In genomic region chr1:228842094-228842775, GRCh38 we compare ENCODE assay signal across 1 cellular context.
TF ChIP-seq lines count a peak whose summit lies in the region.

No MANE protein-coding gene starts in this region.

TF ChIP-seq in HepG2, 621 proteins besides CTCF, POLR2A, EP300 and RAD21 (continued from another document and continues in another):
- TF ChIP-seq GLMP (CRISPR knock-in tag; IDR thresholded peaks at IDR 0.05; ENCODE audit: borderline replicate concordance) (no peak), SALL1 (CRISPR knock-in tag; IDR thresholded peaks at IDR 0.05) (peak; percentile 16; the same call in 1 of the 2 replicates), GTF2F1 (IDR thresholded peaks at IDR 0.05; ENCODE audit: low read length) (no peak), KLF15 (CRISPR knock-in tag; IDR thresholded peaks at IDR 0.05; ENCODE audit: borderline replicate concordance) (no peak), ZMYM4 (CRISPR knock-in tag; IDR thresholded peaks at IDR 0.05) (no peak), TBX3 (IDR thresholded peaks at IDR 0.05; ENCODE audit: borderline replicate concordance) (no peak), CCAR2 (optimal IDR thresholded peaks at IDR 0.05; ENCODE audit: low read depth, low read length) (no peak), HNF1A (IDR thresholded peaks at IDR 0.05; ENCODE audit: low read depth) (no peak), HNF1A (CRISPR knock-in tag; IDR thresholded peaks at IDR 0.05; ENCODE audit: borderline replicate concordance) (no peak), CCDC6 (CRISPR knock-in tag; IDR thresholded peaks at IDR 0.05) (no peak), ERF (CRISPR knock-in tag; IDR thresholded peaks at IDR 0.05) (0 out of 2 replicates have a peak, but pooled peaks have one; percentile 17), ATF7 (IDR thresholded peaks at IDR 0.05) (no peak), ATF7 (CRISPR knock-in tag; IDR thresholded peaks at IDR 0.05) (0 out of 2 replicates have a peak, but pooled peaks have one; percentile 38), RELA (CRISPR knock-in tag; IDR thresholded peaks at IDR 0.05) (no peak), RNF219 (CRISPR knock-in tag; IDR thresholded peaks at IDR 0.05) (no peak), IRF2 (CRISPR knock-in tag; IDR thresholded peaks at IDR 0.05) (no peak), HMG20A (CRISPR knock-in tag; IDR thresholded peaks at IDR 0.05; ENCODE audit: borderline replicate concordance) (peak; percentile 16; the same call in 1 of the 2 replicates), HDAC1 (CRISPR knock-in tag; IDR thresholded peaks at IDR 0.05) (0 out of 2 replicates have a peak, but pooled peaks have one; percentile 14), SMAD9 (CRISPR knock-in tag; IDR thresholded peaks at IDR 0.05) (no peak), DNMT3B (CRISPR knock-in tag; conservative IDR thresholded peaks at IDR 0.05) (no peak), ZNF816 (CRISPR knock-in tag; IDR thresholded peaks at IDR 0.05; ENCODE audit: borderline replicate concordance) (no peak), ZBTB21 (CRISPR knock-in tag; IDR thresholded peaks at IDR 0.05) (peak; percentile 79), ZNF576 (CRISPR knock-in tag; IDR thresholded peaks at IDR 0.05) (no peak), KLF11 (CRISPR knock-in tag; IDR thresholded peaks at IDR 0.05) (no peak), ZNF512B (CRISPR knock-in tag; IDR thresholded peaks at IDR 0.05; ENCODE audit: borderline replicate concordance) (no peak), ZNF660 (CRISPR knock-in tag; IDR thresholded peaks at IDR 0.05; ENCODE audit: borderline replicate concordance, low read depth) (no peak), ZNF235 (CRISPR knock-in tag; IDR thresholded peaks at IDR 0.05; ENCODE audit: borderline replicate concordance) (no peak), ZNF800 (CRISPR knock-in tag; IDR thresholded peaks at IDR 0.05) (no peak), FIP1L1 (IDR thresholded peaks at IDR 0.05; ENCODE audit: borderline replicate concordance, insufficient read depth, low read depth, low read length) (no peak), MIER2 (CRISPR knock-in tag; IDR thresholded peaks at IDR 0.05) (no peak), LBX2 (CRISPR knock-in tag; IDR thresholded peaks at IDR 0.05; ENCODE audit: borderline replicate concordance) (no peak), ZFP90 (CRISPR knock-in tag; IDR thresholded peaks at IDR 0.05; ENCODE audit: borderline replicate concordance) (no peak), ZFY (CRISPR knock-in tag; IDR thresholded peaks at IDR 0.05) (no peak), SIN3B (IDR thresholded peaks at IDR 0.05; ENCODE audit: low read length) (no peak), TCF12 (IDR thresholded peaks at IDR 0.05) (no peak), TCF12 (CRISPR knock-in tag; IDR thresholded peaks at IDR 0.05) (no peak)
- TF ChIP-seq, protein P1, sequence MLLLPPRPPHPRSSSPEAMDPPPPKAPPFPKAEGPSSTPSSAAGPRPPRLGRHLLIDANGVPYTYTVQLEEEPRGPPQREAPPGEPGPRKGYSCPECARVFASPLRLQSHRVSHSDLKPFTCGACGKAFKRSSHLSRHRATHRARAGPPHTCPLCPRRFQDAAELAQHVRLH (CRISPR knock-in tag; IDR thresholded peaks at IDR 0.05; ENCODE audit: borderline replicate concordance, low read depth): no peak
- TF ChIP-seq, protein P2, sequence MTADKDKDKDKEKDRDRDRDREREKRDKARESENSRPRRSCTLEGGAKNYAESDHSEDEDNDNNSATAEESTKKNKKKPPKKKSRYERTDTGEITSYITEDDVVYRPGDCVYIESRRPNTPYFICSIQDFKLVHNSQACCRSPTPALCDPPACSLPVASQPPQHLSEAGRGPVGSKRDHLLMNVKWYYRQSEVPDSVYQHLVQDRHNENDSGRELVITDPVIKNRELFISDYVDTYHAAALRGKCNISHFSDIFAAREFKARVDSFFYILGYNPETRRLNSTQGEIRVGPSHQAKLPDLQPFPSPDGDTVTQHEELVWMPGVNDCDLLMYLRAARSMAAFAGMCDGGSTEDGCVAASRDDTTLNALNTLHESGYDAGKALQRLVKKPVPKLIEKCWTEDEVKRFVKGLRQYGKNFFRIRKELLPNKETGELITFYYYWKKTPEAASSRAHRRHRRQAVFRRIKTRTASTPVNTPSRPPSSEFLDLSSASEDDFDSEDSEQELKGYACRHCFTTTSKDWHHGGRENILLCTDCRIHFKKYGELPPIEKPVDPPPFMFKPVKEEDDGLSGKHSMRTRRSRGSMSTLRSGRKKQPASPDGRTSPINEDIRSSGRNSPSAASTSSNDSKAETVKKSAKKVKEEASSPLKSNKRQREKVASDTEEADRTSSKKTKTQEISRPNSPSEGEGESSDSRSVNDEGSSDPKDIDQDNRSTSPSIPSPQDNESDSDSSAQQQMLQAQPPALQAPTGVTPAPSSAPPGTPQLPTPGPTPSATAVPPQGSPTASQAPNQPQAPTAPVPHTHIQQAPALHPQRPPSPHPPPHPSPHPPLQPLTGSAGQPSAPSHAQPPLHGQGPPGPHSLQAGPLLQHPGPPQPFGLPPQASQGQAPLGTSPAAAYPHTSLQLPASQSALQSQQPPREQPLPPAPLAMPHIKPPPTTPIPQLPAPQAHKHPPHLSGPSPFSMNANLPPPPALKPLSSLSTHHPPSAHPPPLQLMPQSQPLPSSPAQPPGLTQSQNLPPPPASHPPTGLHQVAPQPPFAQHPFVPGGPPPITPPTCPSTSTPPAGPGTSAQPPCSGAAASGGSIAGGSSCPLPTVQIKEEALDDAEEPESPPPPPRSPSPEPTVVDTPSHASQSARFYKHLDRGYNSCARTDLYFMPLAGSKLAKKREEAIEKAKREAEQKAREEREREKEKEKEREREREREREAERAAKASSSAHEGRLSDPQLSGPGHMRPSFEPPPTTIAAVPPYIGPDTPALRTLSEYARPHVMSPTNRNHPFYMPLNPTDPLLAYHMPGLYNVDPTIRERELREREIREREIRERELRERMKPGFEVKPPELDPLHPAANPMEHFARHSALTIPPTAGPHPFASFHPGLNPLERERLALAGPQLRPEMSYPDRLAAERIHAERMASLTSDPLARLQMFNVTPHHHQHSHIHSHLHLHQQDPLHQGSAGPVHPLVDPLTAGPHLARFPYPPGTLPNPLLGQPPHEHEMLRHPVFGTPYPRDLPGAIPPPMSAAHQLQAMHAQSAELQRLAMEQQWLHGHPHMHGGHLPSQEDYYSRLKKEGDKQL (CRISPR knock-in tag; IDR thresholded peaks at IDR 0.05; ENCODE audit: low read depth): no peak
- TF ChIP-seq, protein P3, sequence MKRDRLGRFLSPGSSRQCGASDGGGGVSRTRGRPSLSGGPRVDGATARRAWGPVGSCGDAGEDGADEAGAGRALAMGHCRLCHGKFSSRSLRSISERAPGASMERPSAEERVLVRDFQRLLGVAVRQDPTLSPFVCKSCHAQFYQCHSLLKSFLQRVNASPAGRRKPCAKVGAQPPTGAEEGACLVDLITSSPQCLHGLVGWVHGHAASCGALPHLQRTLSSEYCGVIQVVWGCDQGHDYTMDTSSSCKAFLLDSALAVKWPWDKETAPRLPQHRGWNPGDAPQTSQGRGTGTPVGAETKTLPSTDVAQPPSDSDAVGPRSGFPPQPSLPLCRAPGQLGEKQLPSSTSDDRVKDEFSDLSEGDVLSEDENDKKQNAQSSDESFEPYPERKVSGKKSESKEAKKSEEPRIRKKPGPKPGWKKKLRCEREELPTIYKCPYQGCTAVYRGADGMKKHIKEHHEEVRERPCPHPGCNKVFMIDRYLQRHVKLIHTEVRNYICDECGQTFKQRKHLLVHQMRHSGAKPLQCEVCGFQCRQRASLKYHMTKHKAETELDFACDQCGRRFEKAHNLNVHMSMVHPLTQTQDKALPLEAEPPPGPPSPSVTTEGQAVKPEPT (CRISPR knock-in tag; IDR thresholded peaks at IDR 0.05; ENCODE audit: low read depth): no peak
